In genomic region chr19:49473868-49474544, GRCh38 we compare ENCODE assay signal across 8 cellular contexts. TPM values are rescaled to one million over a fixed set of nuclear protein-coding genes. Genes with fewer than 3 reads are reported as not detected.
DNase-seq lines count a peak whose midpoint lies in the region; ATAC-seq and TF ChIP-seq lines count a peak whose summit lies in the region.

TSS of gene FLT3LG (plus strand) at chr19:49474215. CDS start at chr19:49474640, 425 bp downstream.

- H3K9me3 ChIP-seq in lung (ENCODE audit: control insufficient read depth in 2 of 2, insufficient read depth in 1 of 2, low read length in 1 of 2) = no peaks in the 10 kb centered on the region

- TF ChIP-seq CTCF in dorsolateral prefrontal cortex (IDR thresholded peaks at IDR 0.05 in 54 of 56, conservative IDR thresholded peaks at IDR 0.05 in 2 of 56; ENCODE audit: low read depth in 1 of 56, partially characterized antibody in 56 of 56) (peak; percentile 90 to 100 (median 98)), lung (IDR thresholded peaks at IDR 0.05; ENCODE audit: control extremely low read depth, extremely low read depth) (peak; percentile 97)

- H3K27ac ChIP-seq in dorsolateral prefrontal cortex (peak within 1 kb of the TSS in 51 of 59 donors; percentile 15 to 90 (median 70)), lung (ENCODE audit: low read depth in 1 of 2, low read length in 1 of 2) (peak within 1 kb of the TSS; percentile 41 to 84)

- 1% methylated on average over 33 of the region's 33 CpGs for WGBS in lung, 2 donors

- no peaks in the 10 kb centered on the region for H3K27me3 ChIP-seq in dorsolateral prefrontal cortex
- no peaks in the 10 kb centered on the region for H3K27me3 ChIP-seq in lung (ENCODE audit: control insufficient read depth, insufficient read depth)

- peaks cover 0 to 8% of the 10 kb centered on the region in 2 donors for H3K4me1 ChIP-seq in lung (ENCODE audit: control insufficient read depth in 2 of 2, insufficient read depth in 2 of 2, low read length in 2 of 2)

- peak; percentile 52 for DNase-seq in DMS153 treated with DMSO at 0.1 percent for 48 hours (lab: John Stamatoyannopoulos, UW; ENCODE audit: unreplicated experiment)
- DNase-seq in DMS153 (lab: John Stamatoyannopoulos, UW) = no peak
- peak; percentile 44 for DNase-seq in NCI-H345 (lab: John Stamatoyannopoulos, UW)
- DNase-seq in activated CD4-positive, alpha-beta T cell treated with anti-CD3 and anti-CD28 coated beads, Interleukin-2, amount 50 U/mL, for 48 hours = peak; percentile 89 to 90
- peak in 8 of 10 donors; percentile 14 to 77 (median 46) for DNase-seq in dorsolateral prefrontal cortex
- peak; percentile 77 for DNase-seq in lung (ENCODE audit: low spot score)
- DNase-seq in stimulated activated CD8-positive, alpha-beta memory T cell treated with anti-CD3 and anti-CD28 coated beads, Interleukin-12 subunit alpha, Interleukin-12 subunit beta, amount 100 ng/mL, for 1 hour (ENCODE audit: low read depth) = peak; percentile 83

- peaks cover 0 to 8% of the 10 kb centered on the region in 2 donors for H3K36me3 ChIP-seq in lung (ENCODE audit: control insufficient read depth in 2 of 2, insufficient read depth in 2 of 2, low read length in 2 of 2)

- H3K4me3 ChIP-seq in dorsolateral prefrontal cortex (peak within 1 kb of the TSS; percentile 49 to 89 (median 70)), lung (peak within 1 kb of the TSS; percentile 43)

- ATAC-seq in HG02938 (IDR thresholded peaks at IDR 0.05; ENCODE audit: unreplicated experiment) = peak; percentile 40
- ATAC-seq in lung (ENCODE audit: insufficient read depth, low FRiP score) = peak; percentile 82

- intact Hi-C loops in dorsolateral prefrontal cortex (cut with DNase I) = loop anchor here (2.0 to 5.0 kb wide), 3 partner anchors 19 to 203 kb away; partner anchors contain the start of gene PRMT1 (in 1 of the 2)

RNA-seq across cellular contexts. Expression of gene FLT3LG, which starts in this region (rescaled TPM):
- total RNA-seq in dorsolateral prefrontal cortex = 10 to 100 TPM in 2 of 120 experiments, 1 to 10 TPM in 118; 1.7 to 11.9 (median 4.6) TPM
- 1 to 10 TPM; 2.9 to 8.9 TPM for total RNA-seq in lung
- polyA plus RNA-seq in lung = 10 to 100 TPM in 1 of 2 donors, 1 to 10 TPM in 1; 9.5 to 15.0 TPM
